Comparison of ENCODE assay signal across 8 cellular contexts in the genomic region with DNA sequence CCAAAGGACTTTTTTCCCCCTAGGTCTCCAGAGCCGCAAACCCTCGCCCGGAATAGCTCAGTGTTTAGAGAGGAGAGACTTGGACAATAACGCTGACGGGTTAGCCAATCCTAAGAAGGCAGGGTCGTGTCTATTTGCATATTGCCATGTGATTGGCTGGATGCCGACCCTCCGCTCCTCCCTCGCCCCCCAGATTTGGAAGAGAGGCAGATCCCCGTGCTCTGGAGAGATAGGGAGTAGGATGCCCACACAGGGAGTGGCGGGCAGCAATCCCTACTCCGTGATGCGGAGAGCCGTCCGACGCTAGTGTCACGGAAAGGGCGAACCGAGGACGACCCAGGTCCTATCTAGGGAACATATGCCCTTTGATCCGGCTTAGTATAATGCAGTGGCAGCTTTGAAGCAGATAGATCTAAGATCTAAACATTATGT. TPM values are rescaled to one million over a fixed set of nuclear protein-coding genes. Genes with fewer than 3 reads are reported as not detected.
DNase-seq lines count a peak whose midpoint lies in the region; ATAC-seq and TF ChIP-seq lines count a peak whose summit lies in the region.

No MANE protein-coding gene starts in this region.

- H3K4me1 ChIP-seq in adrenal gland (replicated peaks in 1 of 2), result peaks cover 0 to 12% of the 10 kb centered on the region in 2 donors

- DNase-seq in EH (ENCODE audit: low read depth) (peak; percentile 89), NCI-H2196 (lab: John Stamatoyannopoulos, UW; ENCODE audit: unreplicated experiment) (peak; percentile 55), adrenal gland (peak in 4 of 7 donors; percentile 31 to 65 (median 38)), left kidney (ENCODE audit: low read depth, low spot score) (peak; percentile 96), middle frontal gyrus (ENCODE audit: extremely low spot score, low spot score) (no peak)
- no peak for DNase-seq in effector CD4-positive, alpha-beta T cell

- H3K27ac ChIP-seq in adrenal gland, result no peak overlapping the region

- ATAC-seq in GM21717 (IDR thresholded peaks at IDR 0.05; ENCODE audit: unreplicated experiment), result no peak
- no peak for ATAC-seq in GM19324 (IDR thresholded peaks at IDR 0.05; ENCODE audit: low FRiP score, unreplicated experiment)

- no peak overlapping the region for H3K4me3 ChIP-seq in adrenal gland

- TF ChIP-seq CTCF in adrenal gland (IDR thresholded peaks at IDR 0.05), result no peak

- H3K9me3 ChIP-seq in adrenal gland (replicated peaks in 1 of 3), result no peaks in the 10 kb centered on the region

- H3K36me3 ChIP-seq in adrenal gland (replicated peaks in 1 of 2), result no peaks in the 10 kb centered on the region

- intact Hi-C loops in adrenal gland (cut with DNase I), result no loop called here

- peaks cover 45% of the 10 kb centered on the region for H3K27me3 ChIP-seq in adrenal gland

- 22 to 41% (median 25%) methylated on average over 18 to 21 of the region's 21 CpGs for WGBS in adrenal gland, 4 donors

- TF ChIP-seq POLR2A in adrenal gland (IDR thresholded peaks at IDR 0.05), result no peak

RNA-seq across cellular contexts. Expression of gene WNT6, which starts 1.4 kb away (rescaled TPM):
- total RNA-seq in adrenal gland, result 1 to 10 TPM in 2 of 8 donors, under 1 TPM in 5, not detected in 1; 0.39 to 2.2 (median 0.72) TPM
- polyA plus RNA-seq in adrenal gland, result 1 to 10 TPM in 1 of 3 donors, under 1 TPM in 1, not detected in 1; 0.40 to 1.8 TPM

RNA-seq across cellular contexts. Expression of gene WNT10A, which starts 19.7 kb away (rescaled TPM):
- under 1 TPM in 2 of 8 donors, not detected in 6; 0.14 to 0.43 TPM for total RNA-seq in adrenal gland
- under 1 TPM in 2 of 3 donors, not detected in 1; 0.07 to 0.24 TPM for polyA plus RNA-seq in adrenal gland

RNA-seq across cellular contexts. Expression of gene PRKAG3, which starts 29.4 kb away (rescaled TPM):
- under 1 TPM in 1 of 8 donors, not detected in 7; 0.20 TPM for total RNA-seq in adrenal gland
- polyA plus RNA-seq in adrenal gland, result not detected

Comparison
In these comparisons a context has a peak if more than half of its experiments do, and no peak if none do; other contexts are left out.
1. DNase-seq: peak in EH (single experiment), NCI-H2196 (single experiment), adrenal gland (4 of 7) and left kidney (single experiment); none in effector CD4-positive, alpha-beta T cell (single experiment) and middle frontal gyrus (single experiment).